In the genomic region with DNA sequence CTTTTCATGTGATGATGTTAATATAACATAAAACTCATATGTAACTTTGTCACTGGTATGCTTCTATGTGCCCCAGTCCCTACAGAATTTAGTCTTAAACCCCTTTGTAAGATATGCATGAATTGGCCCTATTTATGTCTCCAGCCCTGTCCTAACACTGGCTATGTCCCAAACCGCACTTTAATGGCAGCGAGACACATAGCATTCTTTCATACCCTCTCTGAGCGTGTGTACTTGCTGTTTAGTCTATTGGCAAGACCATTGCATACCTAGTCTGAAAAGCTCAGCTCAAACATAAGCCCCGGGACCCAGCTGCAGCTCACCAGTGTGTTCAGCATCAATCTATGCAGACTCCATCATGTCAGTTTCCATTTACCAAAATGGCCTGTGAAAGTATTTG, we compare ENCODE assay signal across 24 cellular contexts.
"Had no signal": no experiment of that assay in that cellular context is flagged by ENCODE, and none has a peak within 500 bp of the region (broad histone marks: within the 10 kb centered on the region; RNA-seq: fewer than 3 reads in every experiment).

No MANE protein-coding gene starts in this region.

- H3K9me3 Mint-ChIP-seq: T-helper 1 cell treated with Interleukin-12 subunit alpha and Interleukin-12 subunit beta and Interleukin-4 antibody, amounts not matched to agents 30 μg/mL and 1 μg/mL, for 36 hours had no signal

- ATAC-seq: activated CD8-positive, alpha-beta T cell treated with anti-CD3 and anti-CD28 coated beads, Interleukin-2, amount 10 ng/mL, durations not matched to agents 7 days and 5 days; Panc1; SK-N-SH treated with all-trans-retinoic acid at 6 μM for 48 hours had no signal

- H3K4me3 ChIP-seq: SJCRH30 had no signal

- H3K27ac Mint-ChIP-seq: activated CD8-positive, alpha-beta T cell treated with anti-CD3 and anti-CD28 coated beads, Interleukin-2, amount 10 ng/mL, durations not matched to agents 7 days and 5 days; T-helper 1 cell treated with Interleukin-12 subunit alpha and Interleukin-12 subunit beta and Interleukin-4 antibody, amounts not matched to agents 30 μg/mL and 1 μg/mL, for 36 hours had no signal

- H3K4me3 Mint-ChIP-seq: activated CD8-positive, alpha-beta T cell treated with anti-CD3 and anti-CD28 coated beads, Interleukin-2, amount 10 ng/mL, durations not matched to agents 7 days and 5 days; T-helper 1 cell treated with Interleukin-12 subunit alpha and Interleukin-12 subunit beta and Interleukin-4 antibody, amounts not matched to agents 30 μg/mL and 1 μg/mL, for 36 hours had no signal

- DNase-seq: activated CD4-positive, alpha-beta T cell treated with anti-CD3 and anti-CD28 coated beads for 48 hours; activated CD4-positive, alpha-beta T cell treated with anti-CD3 and anti-CD28 coated beads, Interleukin-2, amount 50 U/mL, for 4 hours; activated CD4-positive, CD25-positive, alpha-beta regulatory T cell treated with anti-CD3 and anti-CD28 coated beads, Interleukin-2, amount 50 U/mL, for 72 hours; activated CD8-positive, alpha-beta memory T cell treated with anti-CD3 and anti-CD28 coated beads, Interleukin-2, amount 50 U/mL, for 48 hours; activated CD8-positive, alpha-beta T cell treated with anti-CD3 and anti-CD28 coated beads, Interleukin-2, amount 10 ng/mL, durations not matched to agents 7 days and 5 days; activated naive CD4-positive, alpha-beta T cell treated with anti-CD3 and anti-CD28 coated beads, Interleukin-2, amount 50 U/mL, for 16 hours; activated T-cell treated with anti-CD3 and anti-CD28 coated beads, Interleukin-2, amount 50 U/mL, for 1 hour; aorta; cerebellar nuclear complex; MM.1S; NCI-H1105 treated with DMSO at 0.1 percent for 48 hours; NCI-H1436 treated with DMSO at 0.1 percent for 48 hours; NCI-H187; NCI-H2081; NCI-H446; NCI-H524 treated with DMSO at 0.1 percent for 48 hours; NCI-H82; NK-92 treated with Interleukin-12 subunit alpha and Interleukin-12 subunit beta, amount 100 ng/mL, for 24 hours; OCI-M1; Right ventricle myocardium superior; SJCRH30 had no signal
